Comparison of ENCODE assay signal across 1 cellular context in genomic region chr6:83974409-83975050, GRCh38.
A peak's percentile ranks its signal among the peaks of the same experiment; 100 is the strongest.
TF ChIP-seq lines count a peak whose summit lies in the region.

No MANE protein-coding gene starts in this region.

TF ChIP-seq in K562, 482 proteins besides CTCF, POLR2A, EP300 and RAD21 (continued from another document and continues in another):
- TF ChIP-seq, protein P1, sequence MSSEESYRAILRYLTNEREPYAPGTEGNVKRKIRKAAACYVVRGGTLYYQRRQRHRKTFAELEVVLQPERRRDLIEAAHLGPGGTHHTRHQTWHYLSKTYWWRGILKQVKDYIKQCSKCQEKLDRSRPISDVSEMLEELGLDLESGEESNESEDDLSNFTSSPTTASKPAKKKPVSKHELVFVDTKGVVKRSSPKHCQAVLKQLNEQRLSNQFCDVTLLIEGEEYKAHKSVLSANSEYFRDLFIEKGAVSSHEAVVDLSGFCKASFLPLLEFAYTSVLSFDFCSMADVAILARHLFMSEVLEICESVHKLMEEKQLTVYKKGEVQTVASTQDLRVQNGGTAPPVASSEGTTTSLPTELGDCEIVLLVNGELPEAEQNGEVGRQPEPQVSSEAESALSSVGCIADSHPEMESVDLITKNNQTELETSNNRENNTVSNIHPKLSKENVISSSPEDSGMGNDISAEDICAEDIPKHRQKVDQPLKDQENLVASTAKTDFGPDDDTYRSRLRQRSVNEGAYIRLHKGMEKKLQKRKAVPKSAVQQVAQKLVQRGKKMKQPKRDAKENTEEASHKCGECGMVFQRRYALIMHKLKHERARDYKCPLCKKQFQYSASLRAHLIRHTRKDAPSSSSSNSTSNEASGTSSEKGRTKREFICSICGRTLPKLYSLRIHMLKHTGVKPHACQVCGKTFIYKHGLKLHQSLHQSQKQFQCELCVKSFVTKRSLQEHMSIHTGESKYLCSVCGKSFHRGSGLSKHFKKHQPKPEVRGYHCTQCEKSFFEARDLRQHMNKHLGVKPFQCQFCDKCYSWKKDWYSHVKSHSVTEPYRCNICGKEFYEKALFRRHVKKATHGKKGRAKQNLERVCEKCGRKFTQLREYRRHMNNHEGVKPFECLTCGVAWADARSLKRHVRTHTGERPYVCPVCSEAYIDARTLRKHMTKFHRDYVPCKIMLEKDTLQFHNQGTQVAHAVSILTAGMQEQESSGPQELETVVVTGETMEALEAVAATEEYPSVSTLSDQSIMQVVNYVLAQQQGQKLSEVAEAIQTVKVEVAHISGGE (CRISPR knock-in tag; IDR thresholded peaks at IDR 0.05) = peak in 1 of 3 experiments; percentile 85; a peak in 2 of 6 replicates
- TF ChIP-seq HMG20B (CRISPR knock-in tag; IDR thresholded peaks at IDR 0.05) (no peak), NFXL1 (CRISPR knock-in tag; IDR thresholded peaks at IDR 0.05) (peak; percentile 77; the same call in 1 of the 2 replicates), ARNT (IDR thresholded peaks at IDR 0.05) (peak; percentile 93 to 98), MCM2 (IDR thresholded peaks at IDR 0.05; ENCODE audit: low read depth) (no peak), RBM17 (IDR thresholded peaks at IDR 0.05; ENCODE audit: borderline replicate concordance, low read depth, low read length) (no peak), MEF2D (tag; conservative IDR thresholded peaks at IDR 0.05; ENCODE audit: low read depth) (peak; percentile 93), RBM34 (IDR thresholded peaks at IDR 0.05; ENCODE audit: borderline replicate concordance, insufficient read depth, low read length) (no peak), ZNF174 (CRISPR knock-in tag; IDR thresholded peaks at IDR 0.05) (peak; percentile 86; the same call in 1 of the 2 replicates), ZFX (CRISPR knock-in tag; IDR thresholded peaks at IDR 0.05) (no peak), MAX (CRISPR knock-in tag; IDR thresholded peaks at IDR 0.05) (peak; percentile 47; the same call in 1 of the 2 replicates), MEF2A (IDR thresholded peaks at IDR 0.05; ENCODE audit: control insufficient read depth, low read depth, low read length) (0 out of 2 replicates have a peak, but pooled peaks have one; percentile 4), ESRRA (IDR thresholded peaks at IDR 0.05; ENCODE audit: borderline replicate concordance, low read depth) (peak; percentile 65; the same call in 1 of the 2 replicates), SMAD3 (CRISPR knock-in tag; conservative IDR thresholded peaks at IDR 0.05) (peak; percentile 95), DNMT1 (IDR thresholded peaks at IDR 0.05) (no peak), ZNF57 (CRISPR knock-in tag; IDR thresholded peaks at IDR 0.05) (peak; percentile 48; the same call in 1 of the 2 replicates), PML (IDR thresholded peaks at IDR 0.05; ENCODE audit: low read length) (peak; percentile 96), SFPQ (IDR thresholded peaks at IDR 0.05; ENCODE audit: low read depth, low read length) (no peak), ZNF311 (CRISPR knock-in tag; IDR thresholded peaks at IDR 0.05) (peak; percentile 98), LARP7 (IDR thresholded peaks at IDR 0.05) (peak; percentile 78; the same call in 1 of the 2 replicates), NR1H2 (CRISPR knock-in tag; IDR thresholded peaks at IDR 0.05) (no peak), MECOM (CRISPR knock-in tag; IDR thresholded peaks at IDR 0.05) (peak; percentile 95), MYNN (IDR thresholded peaks at IDR 0.05) (peak; percentile 85; the same call in 1 of the 2 replicates), MYNN (CRISPR knock-in tag; IDR thresholded peaks at IDR 0.05) (no peak), POLR2AphosphoS2 (IDR thresholded peaks at IDR 0.05; ENCODE audit: low read length) (no peak), ILF3 (IDR thresholded peaks at IDR 0.05; ENCODE audit: borderline replicate concordance) (no peak; the same call in 1 of the 2 replicates), SMARCB1 (IDR thresholded peaks at IDR 0.05; ENCODE audit: insufficient read length, low read depth) (peak; percentile 75), ZNF79 (CRISPR knock-in tag; IDR thresholded peaks at IDR 0.05; ENCODE audit: low read depth) (peak; percentile 86), DIDO1 (tag; IDR thresholded peaks at IDR 0.05; ENCODE audit: low read depth) (peak; percentile 46; the same call in 1 of the 2 replicates), ZNF436 (CRISPR knock-in tag; IDR thresholded peaks at IDR 0.05) (no peak), TEAD1 (CRISPR knock-in tag; IDR thresholded peaks at IDR 0.05) (peak; percentile 93 to 95), TBL1XR1 (IDR thresholded peaks at IDR 0.05; ENCODE audit: low read length in 2 of 2) (peak; percentile 89 to 95), HMGN3 (IDR thresholded peaks at IDR 0.05; ENCODE audit: borderline replicate concordance, extremely low read depth, insufficient read length, low read depth, low read length) (peak; percentile 61), ZNF444 (CRISPR knock-in tag; IDR thresholded peaks at IDR 0.05) (peak; percentile 76), FUS (optimal IDR thresholded peaks at IDR 0.05; ENCODE audit: low read depth, low read length) (no peak), ELF2 (CRISPR knock-in tag; IDR thresholded peaks at IDR 0.05) (peak; percentile 77), ZNF316 (IDR thresholded peaks at IDR 0.05) (no peak), RAD51 (IDR thresholded peaks at IDR 0.05; ENCODE audit: borderline replicate concordance, low read depth) (peak; percentile 31; the same call in 1 of the 2 replicates), ZNF277 (CRISPR knock-in tag; IDR thresholded peaks at IDR 0.05; ENCODE audit: borderline replicate concordance) (no peak), MNT (conservative IDR thresholded peaks at IDR 0.05) (peak; percentile 59 to 81), SETDB1 (IDR thresholded peaks at IDR 0.05; ENCODE audit: low read length) (no peak), NBN (IDR thresholded peaks at IDR 0.05; ENCODE audit: low read depth) (peak; percentile 98), HNRNPH1 (optimal IDR thresholded peaks at IDR 0.05; ENCODE audit: low read depth, low read length) (no peak)
- TF ChIP-seq, protein P2, sequence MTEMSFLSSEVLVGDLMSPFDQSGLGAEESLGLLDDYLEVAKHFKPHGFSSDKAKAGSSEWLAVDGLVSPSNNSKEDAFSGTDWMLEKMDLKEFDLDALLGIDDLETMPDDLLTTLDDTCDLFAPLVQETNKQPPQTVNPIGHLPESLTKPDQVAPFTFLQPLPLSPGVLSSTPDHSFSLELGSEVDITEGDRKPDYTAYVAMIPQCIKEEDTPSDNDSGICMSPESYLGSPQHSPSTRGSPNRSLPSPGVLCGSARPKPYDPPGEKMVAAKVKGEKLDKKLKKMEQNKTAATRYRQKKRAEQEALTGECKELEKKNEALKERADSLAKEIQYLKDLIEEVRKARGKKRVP (CRISPR knock-in tag; IDR thresholded peaks at IDR 0.05) = peak; percentile 93
- TF ChIP-seq, protein P3, sequence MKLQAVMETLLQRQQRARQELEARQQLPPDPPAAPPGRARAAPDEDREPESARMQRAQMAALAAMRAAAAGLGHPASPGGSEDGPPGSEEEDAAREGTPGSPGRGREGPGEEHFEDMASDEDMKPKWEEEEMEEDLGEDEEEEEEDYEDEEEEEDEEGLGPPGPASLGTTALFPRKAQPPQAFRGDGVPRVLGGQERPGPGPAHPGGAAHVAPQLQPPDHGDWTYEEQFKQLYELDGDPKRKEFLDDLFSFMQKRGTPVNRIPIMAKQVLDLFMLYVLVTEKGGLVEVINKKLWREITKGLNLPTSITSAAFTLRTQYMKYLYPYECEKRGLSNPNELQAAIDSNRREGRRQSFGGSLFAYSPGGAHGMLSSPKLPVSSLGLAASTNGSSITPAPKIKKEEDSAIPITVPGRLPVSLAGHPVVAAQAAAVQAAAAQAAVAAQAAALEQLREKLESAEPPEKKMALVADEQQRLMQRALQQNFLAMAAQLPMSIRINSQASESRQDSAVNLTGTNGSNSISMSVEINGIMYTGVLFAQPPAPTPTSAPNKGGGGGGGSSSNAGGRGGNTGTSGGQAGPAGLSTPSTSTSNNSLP (IDR thresholded peaks at IDR 0.05; ENCODE audit: borderline replicate concordance, low read depth, low read length) = peak; percentile 95
- TF ChIP-seq, protein P4, sequence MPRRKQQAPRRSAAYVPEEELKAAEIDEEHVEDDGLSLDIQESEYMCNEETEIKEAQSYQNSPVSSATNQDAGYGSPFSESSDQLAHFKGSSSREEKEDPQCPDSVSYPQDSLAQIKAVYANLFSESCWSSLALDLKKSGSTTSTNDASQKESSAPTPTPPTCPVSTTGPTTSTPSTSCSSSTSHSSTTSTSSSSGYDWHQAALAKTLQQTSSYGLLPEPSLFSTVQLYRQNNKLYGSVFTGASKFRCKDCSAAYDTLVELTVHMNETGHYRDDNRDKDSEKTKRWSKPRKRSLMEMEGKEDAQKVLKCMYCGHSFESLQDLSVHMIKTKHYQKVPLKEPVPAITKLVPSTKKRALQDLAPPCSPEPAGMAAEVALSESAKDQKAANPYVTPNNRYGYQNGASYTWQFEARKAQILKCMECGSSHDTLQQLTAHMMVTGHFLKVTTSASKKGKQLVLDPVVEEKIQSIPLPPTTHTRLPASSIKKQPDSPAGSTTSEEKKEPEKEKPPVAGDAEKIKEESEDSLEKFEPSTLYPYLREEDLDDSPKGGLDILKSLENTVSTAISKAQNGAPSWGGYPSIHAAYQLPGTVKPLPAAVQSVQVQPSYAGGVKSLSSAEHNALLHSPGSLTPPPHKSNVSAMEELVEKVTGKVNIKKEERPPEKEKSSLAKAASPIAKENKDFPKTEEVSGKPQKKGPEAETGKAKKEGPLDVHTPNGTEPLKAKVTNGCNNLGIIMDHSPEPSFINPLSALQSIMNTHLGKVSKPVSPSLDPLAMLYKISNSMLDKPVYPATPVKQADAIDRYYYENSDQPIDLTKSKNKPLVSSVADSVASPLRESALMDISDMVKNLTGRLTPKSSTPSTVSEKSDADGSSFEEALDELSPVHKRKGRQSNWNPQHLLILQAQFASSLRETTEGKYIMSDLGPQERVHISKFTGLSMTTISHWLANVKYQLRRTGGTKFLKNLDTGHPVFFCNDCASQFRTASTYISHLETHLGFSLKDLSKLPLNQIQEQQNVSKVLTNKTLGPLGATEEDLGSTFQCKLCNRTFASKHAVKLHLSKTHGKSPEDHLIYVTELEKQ (CRISPR knock-in tag; IDR thresholded peaks at IDR 0.05) = peak; percentile 95
- TF ChIP-seq, protein P5, sequence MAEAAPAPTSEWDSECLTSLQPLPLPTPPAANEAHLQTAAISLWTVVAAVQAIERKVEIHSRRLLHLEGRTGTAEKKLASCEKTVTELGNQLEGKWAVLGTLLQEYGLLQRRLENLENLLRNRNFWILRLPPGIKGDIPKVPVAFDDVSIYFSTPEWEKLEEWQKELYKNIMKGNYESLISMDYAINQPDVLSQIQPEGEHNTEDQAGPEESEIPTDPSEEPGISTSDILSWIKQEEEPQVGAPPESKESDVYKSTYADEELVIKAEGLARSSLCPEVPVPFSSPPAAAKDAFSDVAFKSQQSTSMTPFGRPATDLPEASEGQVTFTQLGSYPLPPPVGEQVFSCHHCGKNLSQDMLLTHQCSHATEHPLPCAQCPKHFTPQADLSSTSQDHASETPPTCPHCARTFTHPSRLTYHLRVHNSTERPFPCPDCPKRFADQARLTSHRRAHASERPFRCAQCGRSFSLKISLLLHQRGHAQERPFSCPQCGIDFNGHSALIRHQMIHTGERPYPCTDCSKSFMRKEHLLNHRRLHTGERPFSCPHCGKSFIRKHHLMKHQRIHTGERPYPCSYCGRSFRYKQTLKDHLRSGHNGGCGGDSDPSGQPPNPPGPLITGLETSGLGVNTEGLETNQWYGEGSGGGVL (CRISPR knock-in tag; IDR thresholded peaks at IDR 0.05) = peak; percentile 89; the same call in 1 of the 2 replicates
- TF ChIP-seq, protein P6, sequence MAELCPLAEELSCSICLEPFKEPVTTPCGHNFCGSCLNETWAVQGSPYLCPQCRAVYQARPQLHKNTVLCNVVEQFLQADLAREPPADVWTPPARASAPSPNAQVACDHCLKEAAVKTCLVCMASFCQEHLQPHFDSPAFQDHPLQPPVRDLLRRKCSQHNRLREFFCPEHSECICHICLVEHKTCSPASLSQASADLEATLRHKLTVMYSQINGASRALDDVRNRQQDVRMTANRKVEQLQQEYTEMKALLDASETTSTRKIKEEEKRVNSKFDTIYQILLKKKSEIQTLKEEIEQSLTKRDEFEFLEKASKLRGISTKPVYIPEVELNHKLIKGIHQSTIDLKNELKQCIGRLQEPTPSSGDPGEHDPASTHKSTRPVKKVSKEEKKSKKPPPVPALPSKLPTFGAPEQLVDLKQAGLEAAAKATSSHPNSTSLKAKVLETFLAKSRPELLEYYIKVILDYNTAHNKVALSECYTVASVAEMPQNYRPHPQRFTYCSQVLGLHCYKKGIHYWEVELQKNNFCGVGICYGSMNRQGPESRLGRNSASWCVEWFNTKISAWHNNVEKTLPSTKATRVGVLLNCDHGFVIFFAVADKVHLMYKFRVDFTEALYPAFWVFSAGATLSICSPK (IDR thresholded peaks at IDR 0.05; ENCODE audit: borderline replicate concordance) = 0 out of 2 replicates have a peak, but pooled peaks have one; percentile 36
